ENCODE assay signal across 1 cellular context in the genomic region with DNA sequence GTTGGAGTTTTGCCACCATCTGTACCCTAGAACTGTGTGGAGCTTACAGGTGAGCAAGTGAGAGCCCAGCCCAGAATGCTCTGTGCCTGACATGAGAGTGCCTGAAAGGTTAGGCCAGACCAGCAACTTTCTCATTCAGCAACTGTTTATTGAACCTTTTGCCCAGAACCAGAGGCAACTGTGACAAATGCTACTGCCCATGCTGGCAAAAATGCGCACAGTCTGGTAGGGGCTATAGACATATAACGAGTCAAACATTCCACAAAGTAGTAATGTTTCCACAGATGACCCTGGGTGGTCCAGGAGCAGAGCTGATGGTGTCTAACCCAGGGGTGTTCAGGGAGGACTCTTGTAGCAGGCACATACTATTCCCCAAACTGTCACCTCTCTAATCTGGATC.
TF ChIP-seq lines count a peak whose summit lies in the region.

No MANE protein-coding gene starts in this region.

TF ChIP-seq in H1, 55 proteins besides CTCF, POLR2A, EP300 and RAD21:
- TF ChIP-seq POU5F1 (IDR thresholded peaks at IDR 0.05; ENCODE audit: low read depth, low read length) (no peak), RXRA (IDR thresholded peaks at IDR 0.05; ENCODE audit: insufficient read depth, low read depth, low read length) (no peak)
TF ChIP-seq in H1: peak in this region for 0.
